Comparison of ENCODE assay signal across 8 cellular contexts in the genomic region with DNA sequence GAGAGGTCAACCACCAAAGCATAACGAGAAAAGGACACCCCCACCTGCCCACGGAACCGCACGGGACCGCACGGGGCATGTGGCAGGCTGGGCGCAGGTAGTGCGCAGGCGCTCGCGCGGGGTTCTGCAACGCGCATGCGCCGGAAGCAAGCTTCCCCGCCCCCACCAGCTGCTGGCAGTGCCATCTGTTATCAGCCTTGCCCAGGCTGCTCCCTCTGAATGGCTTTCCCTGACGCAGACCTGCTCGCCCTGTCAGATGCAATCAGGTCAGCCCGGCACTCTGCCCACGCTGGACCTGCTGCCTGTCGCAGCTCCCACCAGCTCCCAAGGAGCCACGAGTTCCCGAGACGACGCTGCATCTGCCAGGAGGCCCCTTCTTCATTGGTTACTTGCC. TPM values are rescaled to one million over a fixed set of nuclear protein-coding genes. Genes with fewer than 3 reads are reported as not detected.
DNase-seq lines count a peak whose midpoint lies in the region; ATAC-seq and TF ChIP-seq lines count a peak whose summit lies in the region.

No MANE protein-coding gene starts in this region.

- TF ChIP-seq CTCF in smooth muscle cell (IDR thresholded peaks at IDR 0.05; ENCODE audit: borderline replicate concordance, insufficient read depth, poor library complexity, severe bottlenecking): no peak

- no peaks in the 10 kb centered on the region for H3K9me3 ChIP-seq in smooth muscle cell (replicated peaks; ENCODE audit: low read depth)

- no peaks in the 10 kb centered on the region for H3K36me3 ChIP-seq in smooth muscle cell (ENCODE audit: low read depth)

- no peaks in the 10 kb centered on the region for H3F3A ChIP-seq in smooth muscle cell (ENCODE audit: low read depth)

- peak overlapping the region; percentile 91 for H3K27ac Mint-ChIP-seq in stimulated activated naive CD8-positive, alpha-beta T cell treated with anti-CD3 and anti-CD28 coated beads, Interleukin-15, Interleukin-2, amounts not matched to agents 100 ng/mL and 50 ng/mL, for 24 hours

- no peaks in the 10 kb centered on the region for H3K27me3 ChIP-seq in smooth muscle cell (ENCODE audit: low read depth)

- no peak overlapping the region for H3K27ac ChIP-seq in smooth muscle cell (ENCODE audit: low read depth)

- H3K4me3 ChIP-seq in smooth muscle cell: no peak overlapping the region

- WGBS in smooth muscle cell (ENCODE audit: low lambda C conversion rate): 97% methylated on average over 26 of the region's 26 CpGs

- peaks cover 92% of the 10 kb centered on the region for H4K20me1 ChIP-seq in smooth muscle cell (ENCODE audit: low read depth)

- no peaks in the 10 kb centered on the region for H3K36me3 Mint-ChIP-seq in stimulated activated naive CD8-positive, alpha-beta T cell treated with anti-CD3 and anti-CD28 coated beads, Interleukin-15, Interleukin-2, amounts not matched to agents 100 ng/mL and 50 ng/mL, for 24 hours (ENCODE audit: low read depth)

- peaks cover 70% of the 10 kb centered on the region for H3K79me2 ChIP-seq in smooth muscle cell (ENCODE audit: low read depth)

- no peaks in the 10 kb centered on the region for H3K9me3 Mint-ChIP-seq in stimulated activated naive CD8-positive, alpha-beta T cell treated with anti-CD3 and anti-CD28 coated beads, Interleukin-15, Interleukin-2, amounts not matched to agents 100 ng/mL and 50 ng/mL, for 24 hours

- H3K4me1 ChIP-seq in smooth muscle cell (ENCODE audit: low read depth): peaks cover 53% of the 10 kb centered on the region

- peaks cover 70% of the 10 kb centered on the region for H3K4me1 Mint-ChIP-seq in stimulated activated naive CD8-positive, alpha-beta T cell treated with anti-CD3 and anti-CD28 coated beads, Interleukin-15, Interleukin-2, amounts not matched to agents 100 ng/mL and 50 ng/mL, for 24 hours (ENCODE audit: low read depth)

- H3K4me3 Mint-ChIP-seq in stimulated activated naive CD8-positive, alpha-beta T cell treated with anti-CD3 and anti-CD28 coated beads, Interleukin-15, Interleukin-2, amounts not matched to agents 100 ng/mL and 50 ng/mL, for 24 hours: peak overlapping the region; percentile 81

- H3K4me2 ChIP-seq in smooth muscle cell: no peak overlapping the region

- no peak overlapping the region for H3K9ac ChIP-seq in smooth muscle cell (ENCODE audit: low read depth)

- no peak overlapping the region for H2AFZ ChIP-seq in smooth muscle cell (ENCODE audit: low read depth)

- no peaks in the 10 kb centered on the region for H3K27me3 Mint-ChIP-seq in stimulated activated naive CD8-positive, alpha-beta T cell treated with anti-CD3 and anti-CD28 coated beads, Interleukin-15, Interleukin-2, amounts not matched to agents 100 ng/mL and 50 ng/mL, for 24 hours

- no peak for ATAC-seq in stimulated activated naive CD8-positive, alpha-beta T cell treated with anti-CD3 and anti-CD28 coated beads, Interleukin-15, Interleukin-2, amounts not matched to agents 100 U/mL and 50 U/mL, for 24 hours

- no peak for DNase-seq in stimulated activated naive CD8-positive, alpha-beta T cell treated with anti-CD3 and anti-CD28 coated beads, Interleukin-15, Interleukin-2, amounts not matched to agents 100 U/mL and 50 U/mL, for 24 hours
- peak; percentile 92 for DNase-seq in NCI-H2171 treated with DMSO at 0.1 percent for 48 hours (lab: John Stamatoyannopoulos, UW)
- DNase-seq in activated gamma-delta T cell treated with Interleukin-2 at 50 U/mL for 16 hours: peak; percentile 22
- DNase-seq in nucleus accumbens (lab: John Stamatoyannopoulos, UW): peak in 51 of 56 donors; percentile 17 to 85 (median 65)
- DNase-seq in hepatic stellate cell (ENCODE audit: low spot score): no peak
- no peak for DNase-seq in smooth muscle cell (lab: John Stamatoyannopoulos, UW; ENCODE audit: unreplicated experiment)
- no peak for DNase-seq in CD1c-positive myeloid dendritic cell (ENCODE audit: extremely low spot score)

RNA-seq across cellular contexts. Expression of gene PTCH1, which starts 22.8 kb away (rescaled TPM):
- 6.3 and 20.6 TPM in 2 replicates for total RNA-seq in smooth muscle cell
- polyA plus RNA-seq in smooth muscle cell: 3.7 and 5.8 TPM in 2 replicates

Comparison
In these comparisons a context has a peak if more than half of its experiments do, and no peak if none do; other contexts are left out.
1. DNase-seq: peak in NCI-H2171 treated with DMSO at 0.1 percent for 48 hours (single experiment), activated gamma-delta T cell treated with Interleukin-2 at 50 U/mL for 16 hours (single experiment) and nucleus accumbens (51 of 56); none in stimulated activated naive CD8-positive, alpha-beta T cell treated with anti-CD3 and anti-CD28 coated beads, Interleukin-15, Interleukin-2, amounts not matched to agents 100 U/mL and 50 U/mL, for 24 hours (single experiment), hepatic stellate cell (single experiment), smooth muscle cell (single experiment) and CD1c-positive myeloid dendritic cell (single experiment).